Comparison of ENCODE assay signal across 20 cellular contexts in the genomic region with DNA sequence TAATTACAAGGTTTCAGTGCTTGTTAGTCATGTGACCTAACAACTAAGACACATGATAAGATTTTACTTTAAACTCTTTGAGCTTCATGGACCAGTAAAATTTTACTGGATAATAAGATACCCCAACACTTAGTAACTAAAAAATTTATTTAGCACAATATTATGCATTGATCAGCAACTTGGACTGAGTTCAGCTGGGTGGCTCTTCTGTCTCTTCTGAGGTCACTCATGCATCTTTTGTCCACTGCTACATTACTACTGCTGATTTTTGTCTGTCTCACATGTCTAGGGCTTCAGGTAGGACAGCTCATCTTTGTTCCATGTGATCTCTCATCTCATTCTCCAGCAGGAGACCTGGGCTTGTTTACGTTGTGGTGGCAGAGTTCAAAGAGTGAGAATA.
DNase-seq lines count a peak whose midpoint lies in the region; ATAC-seq, FAIRE-seq and TF ChIP-seq lines count a peak whose summit lies in the region.
"Had no signal": no experiment of that assay in that cellular context is flagged by ENCODE, and none has a peak within 500 bp of the region (broad histone marks: within the 10 kb centered on the region; RNA-seq: fewer than 3 reads in every experiment).

No MANE protein-coding gene starts in this region.

- ATAC-seq in HepG2, result no peak
- ATAC-seq in right lobe of liver, result no peak
- ATAC-seq: A549; CD8-positive, alpha-beta T cell had no signal

- TF ChIP-seq EP300 in HepG2 (IDR thresholded peaks at IDR 0.05; ENCODE audit: low read depth in 2 of 2, low read length in 2 of 2), result no peak
- no peak for TF ChIP-seq EP300 in HepG2 (CRISPR knock-in tag; IDR thresholded peaks at IDR 0.05; ENCODE audit: borderline replicate concordance)

- no peak for FAIRE-seq in HepG2 (lab: Jason Lieb, UNC)
- FAIRE-seq: A549, D721Med, G401.6, GM12891, GM19239 had no signal

- no peak overlapping the region for H2AFZ ChIP-seq in HepG2 (ENCODE audit: low read length)

- H3K27me3 ChIP-seq in HepG2 (ENCODE audit: control insufficient read depth in 1 of 2, insufficient read depth in 2 of 2, low read length in 2 of 2) (no peaks in the 10 kb centered on the region), right lobe of liver (no peaks in the 10 kb centered on the region)
- H3K27me3 ChIP-seq: BLaER1 treated with 17β-estradiol and CSF1 and Interleukin-3, amounts not matched to agents 10 nM and 100 nM had no signal

- H3K4me1 ChIP-seq in HepG2 (ENCODE audit: insufficient read depth, low read length), result no peaks in the 10 kb centered on the region
- no peaks in the 10 kb centered on the region for H3K4me1 ChIP-seq in right lobe of liver
- H3K4me1 ChIP-seq: A549; BLaER1 treated with 17β-estradiol and CSF1 and Interleukin-3, amounts not matched to agents 10 nM and 100 nM; Caco-2 had no signal

- TF ChIP-seq RAD21 in HepG2 (CRISPR knock-in tag; IDR thresholded peaks at IDR 0.05), result no peak

- H3K79me2 ChIP-seq in HepG2 (ENCODE audit: insufficient read depth, low read length), result no peaks in the 10 kb centered on the region

- TF ChIP-seq CTCF in HepG2 (CRISPR knock-in tag; IDR thresholded peaks at IDR 0.05), result no peak
- TF ChIP-seq CTCF in right lobe of liver (IDR thresholded peaks at IDR 0.05), result no peak

- in situ Hi-C loops in HepG2 (cut with HindIII; ENCODE audit: extremely low pct_ligation_motif_present, low pct_unique_long_range_greater_than_20kb), result no loop called here

- POLR2A ChIA-PET in HepG2 (lab: Yijun Ruan, JAX), result no interaction called here

- WGBS in HepG2 (ENCODE audit: low lambda C conversion rate), result 0% methylated on average over 1 of the region's 1 CpG
- 81% methylated on average over 1 of the region's 1 CpG for WGBS in right lobe of liver (ENCODE audit: insufficient coverage, low coverage, low lambda C conversion rate, missing lambda C conversion rate)

- H3K27ac ChIP-seq in HepG2 (ENCODE audit: extremely low read length, insufficient read depth, low read length) (no peak overlapping the region), right lobe of liver (no peak overlapping the region)
- H3K27ac ChIP-seq: 22Rv1; A549; BLaER1 treated with 17β-estradiol and CSF1 and Interleukin-3, amounts not matched to agents 10 nM and 100 nM; C4-2B had no signal

- H3K36me3 ChIP-seq in HepG2 (replicated peaks in 1 of 2; ENCODE audit: control insufficient read depth in 1 of 2, insufficient read depth in 2 of 2, low read length in 2 of 2) (no peaks in the 10 kb centered on the region), right lobe of liver (no peaks in the 10 kb centered on the region)
- H3K36me3 ChIP-seq: BLaER1 treated with 17β-estradiol and CSF1 and Interleukin-3, amounts not matched to agents 10 nM and 100 nM had no signal

- CTCF ChIA-PET in HepG2 (lab: Yijun Ruan, JAX; ENCODE audit: low intra/inter-chr PET ratio, low total read pairs), result no interaction called here

- no TSS peak for BruUV-seq in HepG2 (replicated peaks; lab: Mats Ljungman, UMichigan)

- intact Hi-C loops in HepG2 (cut with micrococcal nuclease; ENCODE audit: unreplicated experiment) (no loop called here), right lobe of liver (cut with DNase I) (no loop called here)

- no peak overlapping the region for H3K9ac ChIP-seq in HepG2 (ENCODE audit: insufficient read depth, low read depth, low read length)
- H3K9ac ChIP-seq: BLaER1 treated with 17β-estradiol and CSF1 and Interleukin-3, amounts not matched to agents 10 nM and 100 nM had no signal

- H3K9me3 ChIP-seq in HepG2 (ENCODE audit: low read length), result peaks cover 4% of the 10 kb centered on the region; the same call in 1 of the 2 replicates
- no peaks in the 10 kb centered on the region for H3K9me3 ChIP-seq in right lobe of liver
- H3K9me3 ChIP-seq: A549 had no signal

- H3K4me2 ChIP-seq in HepG2 (ENCODE audit: low read depth, low read length), result no peak overlapping the region
- H3K4me2 ChIP-seq: A549; BLaER1 treated with 17β-estradiol and CSF1 and Interleukin-3, amounts not matched to agents 10 nM and 100 nM had no signal

- no peak overlapping the region for H3K4me3 ChIP-seq in HepG2 (replicated peaks in 1 of 3; ENCODE audit: insufficient read depth in 1 of 3, low read depth in 2 of 3, low read length in 3 of 3)
- no peak overlapping the region for H3K4me3 ChIP-seq in right lobe of liver
- H3K4me3 ChIP-seq: A549; BLaER1 treated with 17β-estradiol and CSF1 and Interleukin-3, amounts not matched to agents 10 nM and 100 nM had no signal

- no peak for DNase-seq in HepG2 (ENCODE audit: low spot score)
- DNase-seq in right lobe of liver, result no peak
- DNase-seq in SW480 (ENCODE audit: low spot score), result peak; percentile 11
- no peak for DNase-seq in HuH-7 (ENCODE audit: low spot score)
- no peak for DNase-seq in NCI-H1092 treated with DMSO at 0.1 percent for 48 hours (lab: John Stamatoyannopoulos, UW)
- DNase-seq: AML-193; Caco-2; Calu3; CD4-positive, alpha-beta T cell; CD8-positive, alpha-beta T cell; DMS79 treated with DMSO at 0.1 percent for 48 hours; GF-D8 had no signal

- H4K20me1 ChIP-seq in HepG2 (ENCODE audit: insufficient read depth, low read length), result no peaks in the 10 kb centered on the region
- H4K20me1 ChIP-seq: BLaER1 treated with 17β-estradiol and CSF1 and Interleukin-3, amounts not matched to agents 10 nM and 100 nM had no signal

- no peak for TF ChIP-seq POLR2A in HepG2 (IDR thresholded peaks at IDR 0.05; ENCODE audit: insufficient read depth in 1 of 2, low read depth in 2 of 2, low read length in 2 of 2)
- TF ChIP-seq POLR2A in right lobe of liver (IDR thresholded peaks at IDR 0.05), result no peak

TF ChIP-seq in HepG2, 621 proteins besides CTCF, POLR2A, EP300 and RAD21:
- no peak for TF ChIP-seq FOXK1 (CRISPR knock-in tag; IDR thresholded peaks at IDR 0.05; ENCODE audit: borderline replicate concordance, low read depth)
- peak; percentile 97 for TF ChIP-seq ZNF331 (CRISPR knock-in tag; IDR thresholded peaks at IDR 0.05)
